ENCODE assay signal across 19 cellular contexts in genomic region chr17:58648236-58648635, GRCh38. TPM values are rescaled to one million over a fixed set of nuclear protein-coding genes. Genes with fewer than 3 reads are reported as not detected.
"Had no signal": no experiment of that assay in that cellular context is flagged by ENCODE, and none has a peak within 500 bp of the region (broad histone marks: within the 10 kb centered on the region; RNA-seq: fewer than 3 reads in every experiment).

No MANE protein-coding gene starts in this region.

- H3K4me1 Mint-ChIP-seq: activated CD4-positive, alpha-beta T cell treated with anti-CD3 and anti-CD28 coated beads, Interleukin-2, amount 10 ng/mL, durations not matched to agents 24 days and 14 days; memory B cell had no signal

- DNase-seq: activated CD4-positive, alpha-beta T cell treated with anti-CD3 and anti-CD28 coated beads, Interleukin-2, amount 10 ng/mL, durations not matched to agents 24 days and 14 days; activated naive CD4-positive, alpha-beta T cell treated with anti-CD3 and anti-CD28 coated beads, Interleukin-2, amount 50 U/mL, for 16 hours; amniotic stem cell; caudate nucleus; hypothalamus; kidney; left ventricle myocardium superior; occipital lobe; right cardiac atrium; stomach; testis; upper lobe of left lung had no signal

- H3K4me1 ChIP-seq: esophagus muscularis mucosa, stomach, testis, upper lobe of left lung had no signal

- H3K36me3 Mint-ChIP-seq: memory B cell; natural killer cell treated with Interleukin-12 subunit alpha and Interleukin-12 subunit beta and Interleukin-15 and Interleukin-18, amount 100 ng/mL, for 72 hours; WTC11 had no signal

- H3K9me3 Mint-ChIP-seq: activated CD4-positive, alpha-beta T cell treated with anti-CD3 and anti-CD28 coated beads, Interleukin-2, amount 10 ng/mL, durations not matched to agents 24 days and 14 days; activated T-helper 2 cell treated with anti-CD3 and anti-CD28 coated beads, Interferon-gamma antibody, Interleukin-2, Interleukin-4, amounts not matched to agents 10 μg/mL and 5 μg/mL and 100 μg/mL, durations not matched to agents 14 hours and 24 hours and 36 hours; memory B cell; natural killer cell treated with Interleukin-12 subunit alpha and Interleukin-12 subunit beta and Interleukin-15 and Interleukin-18, amount 100 ng/mL, for 72 hours; T-helper 1 cell treated with Interleukin-12 subunit alpha and Interleukin-12 subunit beta and Interleukin-4 antibody, amounts not matched to agents 30 μg/mL and 1 μg/mL, for 36 hours; WTC11 had no signal

- H3K9me3 ChIP-seq: esophagus muscularis mucosa, stomach, testis, upper lobe of left lung had no signal

- H3K27ac ChIP-seq: esophagus muscularis mucosa, stomach, testis, upper lobe of left lung had no signal

- H3K27me3 Mint-ChIP-seq: memory B cell had no signal

- H3K36me3 ChIP-seq: esophagus muscularis mucosa, stomach, upper lobe of left lung had no signal

- H3K4me3 Mint-ChIP-seq: activated CD4-positive, alpha-beta T cell treated with anti-CD3 and anti-CD28 coated beads, Interleukin-2, amount 10 ng/mL, durations not matched to agents 24 days and 14 days; memory B cell; natural killer cell treated with Interleukin-12 subunit alpha and Interleukin-12 subunit beta and Interleukin-15 and Interleukin-18, amount 100 ng/mL, for 72 hours; T-helper 1 cell treated with Interleukin-12 subunit alpha and Interleukin-12 subunit beta and Interleukin-4 antibody, amounts not matched to agents 30 μg/mL and 1 μg/mL, for 36 hours; WTC11 had no signal

- H3K27ac Mint-ChIP-seq: activated CD4-positive, alpha-beta T cell treated with anti-CD3 and anti-CD28 coated beads, Interleukin-2, amount 10 ng/mL, durations not matched to agents 24 days and 14 days; activated T-helper 2 cell treated with anti-CD3 and anti-CD28 coated beads, Interferon-gamma antibody, Interleukin-2, Interleukin-4, amounts not matched to agents 10 μg/mL and 5 μg/mL and 100 μg/mL, durations not matched to agents 14 hours and 24 hours and 36 hours; memory B cell; natural killer cell treated with Interleukin-12 subunit alpha and Interleukin-12 subunit beta and Interleukin-15 and Interleukin-18, amount 100 ng/mL, for 72 hours; WTC11 had no signal

- H3K4me3 ChIP-seq: esophagus muscularis mucosa, smooth muscle cell, stomach, testis, upper lobe of left lung had no signal

RNA-seq across cellular contexts. Expression of gene TEX14, which starts 43.6 kb away (rescaled TPM):
- total RNA-seq: stomach had no signal
